29 cellular contexts compared by ENCODE assay signal in genomic region chr11:93945596-93945995, GRCh38.
DNase-seq lines count a peak whose midpoint lies in the region; ATAC-seq, FAIRE-seq and TF ChIP-seq lines count a peak whose summit lies in the region.
"Had no signal": no experiment of that assay in that cellular context is flagged by ENCODE, and none has a peak within 500 bp of the region (broad histone marks: within the 10 kb centered on the region; RNA-seq: fewer than 3 reads in every experiment).

No MANE protein-coding gene starts in this region.

- ATAC-seq in GM21381 (IDR thresholded peaks at IDR 0.05; ENCODE audit: unreplicated experiment): no peak
- ATAC-seq: GM12878, HCT116 had no signal

- no peak overlapping the region for H2AFZ ChIP-seq in PC-9
- H2AFZ ChIP-seq in osteoblast (ENCODE audit: low read length): no peak overlapping the region
- H2AFZ ChIP-seq in Karpas-422 (ENCODE audit: low read length): no peak overlapping the region

- POLR2A ChIA-PET in PC-9 (lab: Charles Lee; ENCODE audit: unreplicated experiment): no interaction called here

- peaks cover 12% of the 10 kb centered on the region for H3F3A ChIP-seq in PC-9 (ENCODE audit: insufficient read depth, low read depth)

- H3K79me2 ChIP-seq in PC-9 (ENCODE audit: low read depth) (no peaks in the 10 kb centered on the region), osteoblast (ENCODE audit: insufficient read depth, low read length) (no peaks in the 10 kb centered on the region), Karpas-422 (ENCODE audit: low read length) (no peaks in the 10 kb centered on the region)

- intact Hi-C loops in PC-9 (cut with micrococcal nuclease; ENCODE audit: unreplicated experiment): no loop called here

- DNase-seq in COLO829 (ENCODE audit: low spot score) (peak; percentile 55), PC-9 (no peak), astrocyte of the spinal cord (ENCODE audit: low read depth, low spot score) (peak; percentile 26), osteoblast (ENCODE audit: insufficient read length, low spot score, missing footprints) (no peak), Karpas-422 (no peak), DMS79 treated with DMSO at 0.1 percent for 48 hours (lab: John Stamatoyannopoulos, UW) (no peak), GM19239 (ENCODE audit: insufficient read length, low spot score) (no peak)
- DNase-seq: 8988T; ACHN; Caco-2; CD4-positive, alpha-beta memory T cell; EL; GDM1; MV-4-11; NCI-H1105; NCI-H1436 treated with DMSO at 0.1 percent for 48 hours; NCI-H1930; NCI-H446; NCI-H524 treated with DMSO at 0.1 percent for 48 hours; NCI-H774; SHP77 treated with DMSO at 0.1 percent for 48 hours had no signal

- peak overlapping the region; percentile 28; the same call in 1 of the 2 replicates for H3K4me2 ChIP-seq in PC-9
- H3K4me2 ChIP-seq in osteoblast (ENCODE audit: insufficient read depth, low read length): peak overlapping the region; percentile 13
- H3K4me2 ChIP-seq in Karpas-422 (ENCODE audit: low read depth, low read length, poor library complexity, severe bottlenecking): no peak overlapping the region
- H3K4me2 ChIP-seq: BLaER1 treated with 17β-estradiol and CSF1 and Interleukin-3, amounts not matched to agents 10 nM and 100 nM; KMS-11 had no signal

- TF ChIP-seq CTCF in PC-9 (conservative IDR thresholded peaks at IDR 0.05): no peak
- no peak for TF ChIP-seq CTCF in astrocyte of the spinal cord (IDR thresholded peaks at IDR 0.05; ENCODE audit: low read depth, low read length)
- no peak for TF ChIP-seq CTCF in osteoblast (IDR thresholded peaks at IDR 0.05; ENCODE audit: extremely low read depth, low read depth, low read length)

- H4K20me1 ChIP-seq in PC-9 (ENCODE audit: insufficient read depth) (no peaks in the 10 kb centered on the region), osteoblast (ENCODE audit: insufficient read depth, low read length) (peaks cover 6% of the 10 kb centered on the region), Karpas-422 (ENCODE audit: insufficient read depth, low read depth, low read length) (no peaks in the 10 kb centered on the region)
- H4K20me1 ChIP-seq: BLaER1 treated with 17β-estradiol and CSF1 and Interleukin-3, amounts not matched to agents 10 nM and 100 nM had no signal

- H3K9me3 ChIP-seq in PC-9 (ENCODE audit: insufficient read depth, low read depth): no peaks in the 10 kb centered on the region
- H3K9me3 ChIP-seq in osteoblast (ENCODE audit: low read depth, low read length): no peaks in the 10 kb centered on the region
- no peaks in the 10 kb centered on the region for H3K9me3 ChIP-seq in Karpas-422 (ENCODE audit: low read length)
- H3K9me3 ChIP-seq: BLaER1 treated with 17β-estradiol and CSF1 and Interleukin-3, amounts not matched to agents 10 nM and 100 nM had no signal

- no peaks in the 10 kb centered on the region for H3K9me2 ChIP-seq in PC-9 (ENCODE audit: insufficient read depth)
- no peaks in the 10 kb centered on the region for H3K9me2 ChIP-seq in Karpas-422 (replicated peaks; ENCODE audit: insufficient read depth, low read length)

- H3K4me3 ChIP-seq in PC-9: no peak overlapping the region
- no peak overlapping the region for H3K4me3 ChIP-seq in astrocyte of the spinal cord (ENCODE audit: low read depth, low read length)
- no peak overlapping the region for H3K4me3 ChIP-seq in osteoblast (ENCODE audit: insufficient read depth, low read length)
- no peak overlapping the region for H3K4me3 ChIP-seq in Karpas-422 (ENCODE audit: low read length)
- H3K4me3 ChIP-seq: BLaER1 treated with 17β-estradiol and CSF1 and Interleukin-3, amounts not matched to agents 10 nM and 100 nM; GM12878 had no signal

- no peaks in the 10 kb centered on the region for H3K36me3 ChIP-seq in PC-9 (ENCODE audit: low read depth)
- H3K36me3 ChIP-seq in osteoblast (ENCODE audit: insufficient read depth, low read length): no peaks in the 10 kb centered on the region
- H3K36me3 ChIP-seq in Karpas-422 (ENCODE audit: insufficient read depth, low read length): no peaks in the 10 kb centered on the region
- H3K36me3 ChIP-seq: BLaER1 treated with 17β-estradiol and CSF1 and Interleukin-3, amounts not matched to agents 10 nM and 100 nM had no signal

- in situ Hi-C loops in astrocyte of the spinal cord (cut with HindIII; ENCODE audit: low sequenced_read_pairs): no loop called here

- no peak for FAIRE-seq in GM19239 (lab: Jason Lieb, UNC)
- FAIRE-seq: H1 had no signal

- H3K9ac ChIP-seq in Karpas-422 (ENCODE audit: low read length): no peak overlapping the region
- H3K9ac ChIP-seq: BLaER1 treated with 17β-estradiol and CSF1 and Interleukin-3, amounts not matched to agents 10 nM and 100 nM; KMS-11 had no signal

- H3K27ac ChIP-seq in PC-9: no peak overlapping the region
- no peak overlapping the region for H3K27ac ChIP-seq in osteoblast (ENCODE audit: low read depth, low read length)
- H3K27ac ChIP-seq in Karpas-422 (ENCODE audit: low read length): no peak overlapping the region
- H3K27ac ChIP-seq: BLaER1 treated with 17β-estradiol and CSF1 and Interleukin-3, amounts not matched to agents 10 nM and 100 nM; HL-60; KMS-11; RWPE1 had no signal

- H3K27me3 ChIP-seq in PC-9 (ENCODE audit: insufficient read depth, low read depth): no peaks in the 10 kb centered on the region
- H3K27me3 ChIP-seq in osteoblast (ENCODE audit: insufficient read depth, low read length): peaks cover 57% of the 10 kb centered on the region
- no peaks in the 10 kb centered on the region; the same call in 1 of the 2 replicates for H3K27me3 ChIP-seq in Karpas-422 (ENCODE audit: low read length)

- BruUV-seq in PC-9 (replicated peaks; lab: Mats Ljungman, UMichigan): no TSS peak

- CTCF ChIA-PET in PC-9 (lab: Charles Lee): no interaction called here

- peaks cover 21% of the 10 kb centered on the region for H3K4me1 ChIP-seq in PC-9 (replicated peaks; ENCODE audit: insufficient read depth)
- peaks cover 12% of the 10 kb centered on the region for H3K4me1 ChIP-seq in osteoblast (ENCODE audit: insufficient read depth, low read length)
- H3K4me1 ChIP-seq in Karpas-422 (ENCODE audit: low read length): peaks cover 4% of the 10 kb centered on the region
- H3K4me1 ChIP-seq: Caco-2 had no signal

Comparison
In these comparisons a context has a peak if more than half of its experiments do, and no peak if none do; other contexts are left out.
1. DNase-seq: peak in COLO829 (single experiment) and astrocyte of the spinal cord (single experiment); none in PC-9 (0 of 2), osteoblast (single experiment), Karpas-422 (single experiment), DMS79 treated with DMSO at 0.1 percent for 48 hours (single experiment) and GM19239 (single experiment).